8 cellular contexts compared by ENCODE assay signal in the genomic region with DNA sequence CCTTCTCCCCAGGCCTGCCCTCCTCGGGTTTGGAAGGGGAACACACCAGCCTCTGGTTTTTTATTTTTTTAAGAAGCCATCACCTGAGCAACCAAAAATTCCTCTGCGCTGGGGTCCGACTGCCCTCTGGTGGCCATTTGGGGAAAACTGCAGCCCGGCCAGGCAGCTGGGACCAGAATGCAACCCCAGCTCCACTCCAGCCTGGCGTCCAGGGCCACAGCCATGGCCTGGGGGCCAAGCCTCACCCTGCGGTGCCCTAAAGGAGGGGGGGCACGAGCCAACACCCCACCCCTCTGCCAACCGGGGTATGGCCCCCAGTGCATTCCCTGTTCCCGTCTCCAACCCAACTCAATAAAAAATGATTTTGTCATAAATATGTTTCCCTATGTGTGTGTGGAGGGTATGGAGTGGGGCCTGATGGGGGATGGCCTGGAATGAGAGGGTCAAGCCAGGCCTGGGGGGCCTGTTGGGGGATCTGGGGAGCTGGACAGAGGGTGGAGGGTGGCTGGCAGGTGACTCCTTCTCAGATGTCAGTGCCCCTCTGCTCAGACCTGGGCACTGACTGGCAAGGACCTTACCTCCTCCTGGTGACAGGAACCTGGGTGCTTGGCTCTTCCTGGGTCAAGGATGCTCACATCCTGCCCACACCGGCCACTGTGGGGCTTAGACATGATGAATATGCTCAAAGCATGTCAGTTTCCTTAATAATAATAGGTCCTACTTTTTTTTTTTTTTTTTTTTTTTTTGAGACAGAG. TPM values are rescaled to one million over a fixed set of nuclear protein-coding genes. Genes with fewer than 3 reads are reported as not detected.
DNase-seq lines count a peak whose midpoint lies in the region; ATAC-seq and TF ChIP-seq lines count a peak whose summit lies in the region.

No MANE protein-coding gene starts in this region.

- H3K27ac ChIP-seq in ascending aorta: no peak overlapping the region

- H3K9me3 ChIP-seq in ascending aorta: no peaks in the 10 kb centered on the region

- no peak for ATAC-seq in GM21515 (IDR thresholded peaks at IDR 0.05; ENCODE audit: unreplicated experiment)

- DNase-seq in SIG-M5 treated with dmso at 0.1 percent for 504 hours (lab: John Stamatoyannopoulos, UW; ENCODE audit: unreplicated experiment): peak; percentile 70
- no peak for DNase-seq in SIG-M5 (lab: John Stamatoyannopoulos, UW)
- peak; percentile 63 for DNase-seq in NCI-H1105 (lab: John Stamatoyannopoulos, UW)
- DNase-seq in T-helper 9 cell: peak; percentile 75
- peak in 1 of 2 donors; percentile 83 for DNase-seq in ascending aorta (ENCODE audit: low spot score in 2 of 2)
- peak; percentile 35 to 46 for DNase-seq in hippocampal formation (lab: John Stamatoyannopoulos, UW)
- peak; percentile 52 to 73 for DNase-seq in stimulated activated CD4-positive, alpha-beta T cell treated with anti-CD3 and anti-CD28 coated beads, Interleukin-12 subunit alpha, Interleukin-12 subunit beta, amount 100 ng/mL, for 24 hours (ENCODE audit: low read depth in 2 of 2)

- H3K27me3 ChIP-seq in ascending aorta: no peaks in the 10 kb centered on the region

- H3K4me1 ChIP-seq in ascending aorta: peaks cover 13 to 14% of the 10 kb centered on the region in 2 donors

- TF ChIP-seq CTCF in ascending aorta (IDR thresholded peaks at IDR 0.05): peak; percentile 95 to 99 (median 97)

- H3K4me3 ChIP-seq in ascending aorta: no peak overlapping the region

- intact Hi-C loops in ascending aorta (cut with DNase I): loop anchor here (1.0 to 10.0 kb wide), 3 partner anchors 38 to 281 kb away; no protein-coding TSS in a partner anchor

- no peaks in the 10 kb centered on the region for H3K36me3 ChIP-seq in ascending aorta

RNA-seq across cellular contexts. Expression of gene GPR3, which starts 3.2 kb away (rescaled TPM):
- total RNA-seq in ascending aorta: 2.0 TPM

RNA-seq across cellular contexts. Expression of gene CD164L2, which starts 12.5 kb away (rescaled TPM):
- total RNA-seq in ascending aorta: not detected

RNA-seq across cellular contexts. Expression of gene FCN3, which starts 21.0 kb away (rescaled TPM):
- total RNA-seq in ascending aorta: 13.2 TPM

RNA-seq across cellular contexts. Expression of gene MAP3K6, which starts 28.9 kb away (rescaled TPM):
- total RNA-seq in ascending aorta: 164 TPM

RNA-seq across cellular contexts. Expression of gene SYTL1, which starts 53.8 kb away (rescaled TPM):
- total RNA-seq in ascending aorta: 0.21 TPM
